19 cellular contexts compared by ENCODE assay signal in the genomic region with DNA sequence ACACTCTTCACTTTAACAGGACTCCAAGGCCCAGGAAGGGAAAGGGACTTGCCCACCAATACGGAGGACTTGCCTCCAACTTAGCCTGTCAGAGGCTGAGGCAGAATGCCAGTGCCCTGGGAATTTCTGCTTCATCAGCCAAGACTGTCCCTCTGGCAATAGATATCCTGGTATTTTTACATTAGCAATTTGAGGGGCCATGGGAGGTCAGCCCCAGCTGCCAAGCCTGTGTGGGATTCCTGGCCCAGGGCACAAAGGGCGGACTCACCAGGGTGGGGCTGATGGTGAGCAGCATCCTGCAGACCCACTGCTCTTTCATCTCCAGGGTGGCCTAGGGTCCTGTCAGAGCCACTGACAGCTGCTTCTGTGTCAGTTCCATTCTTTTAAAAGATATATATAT.
"Had no signal": no experiment of that assay in that cellular context is flagged by ENCODE, and none has a peak within 500 bp of the region (broad histone marks: within the 10 kb centered on the region; RNA-seq: fewer than 3 reads in every experiment).

No MANE protein-coding gene starts in this region.

- H3K36me3 Mint-ChIP-seq: activated naive CD8-positive, alpha-beta T cell treated with anti-CD3 and anti-CD28 coated beads, Interleukin-2, amount 10 ng/mL, durations not matched to agents 7 days and 5 days; natural killer cell had no signal

- H3K4me3 ChIP-seq: body of pancreas, coronary artery, gastrocnemius medialis, tibial nerve, vagina had no signal

- H3K27me3 ChIP-seq: body of pancreas, gastrocnemius medialis, tibial nerve, vagina had no signal

- H3K9me3 ChIP-seq: body of pancreas, gastrocnemius medialis had no signal

- H3K9me3 Mint-ChIP-seq: activated CD4-positive, alpha-beta T cell treated with anti-CD3 and anti-CD28 coated beads, Interleukin-2, amount 10 ng/mL, durations not matched to agents 24 days and 14 days; natural killer cell; T-helper 1 cell treated with Interleukin-12 subunit alpha and Interleukin-12 subunit beta and Interleukin-4 antibody, amounts not matched to agents 30 μg/mL and 1 μg/mL, for 36 hours had no signal

- H3K4me3 Mint-ChIP-seq: activated CD4-positive, alpha-beta T cell treated with anti-CD3 and anti-CD28 coated beads, Interleukin-2, amount 10 ng/mL, durations not matched to agents 24 days and 14 days; activated CD8-positive, alpha-beta T cell treated with anti-CD3 and anti-CD28 coated beads for 36 hours; activated naive CD8-positive, alpha-beta T cell treated with anti-CD3 and anti-CD28 coated beads, Interleukin-2, amount 10 ng/mL, durations not matched to agents 7 days and 5 days; activated T-helper 17 cell treated with anti-CD3 and anti-CD28 coated beads, Interleukin-2, amount 50 U/mL, for 72 hours; immature natural killer cell; natural killer cell; T-helper 1 cell treated with Interleukin-12 subunit alpha and Interleukin-12 subunit beta and Interleukin-4 antibody, amounts not matched to agents 30 μg/mL and 1 μg/mL, for 36 hours had no signal

- H3K4me1 Mint-ChIP-seq: activated CD4-positive, alpha-beta T cell treated with anti-CD3 and anti-CD28 coated beads, Interleukin-2, amount 10 ng/mL, durations not matched to agents 24 days and 14 days; activated naive CD8-positive, alpha-beta T cell treated with anti-CD3 and anti-CD28 coated beads, Interleukin-2, amount 10 ng/mL, durations not matched to agents 7 days and 5 days; activated T-helper 17 cell treated with anti-CD3 and anti-CD28 coated beads, Interleukin-2, amount 50 U/mL, for 72 hours; immature natural killer cell; natural killer cell had no signal

- ATAC-seq: activated CD8-positive, alpha-beta T cell treated with anti-CD3 and anti-CD28 coated beads for 36 hours; activated T-helper 17 cell treated with anti-CD3 and anti-CD28 coated beads, Interleukin-2, amount 50 U/mL, for 72 hours; body of pancreas; gastrocnemius medialis; natural killer cell had no signal

- DNase-seq: activated CD4-positive, alpha-beta T cell treated with anti-CD3 and anti-CD28 coated beads, Interleukin-2, amount 10 ng/mL, durations not matched to agents 24 days and 14 days; activated CD8-positive, alpha-beta T cell treated with anti-CD3 and anti-CD28 coated beads for 36 hours; activated naive CD4-positive, alpha-beta T cell; activated naive CD8-positive, alpha-beta T cell treated with anti-CD3 and anti-CD28 coated beads, Interleukin-2, amount 10 ng/mL, durations not matched to agents 7 days and 5 days; activated T-cell treated with anti-CD3 and anti-CD28 coated beads, Interleukin-2, amount 50 U/mL, for 1 hour; body of pancreas; caudate nucleus; gastrocnemius medialis; head of caudate nucleus; immature natural killer cell; mesenchymal stem cell; natural killer cell; stimulated activated CD4-positive, alpha-beta T cell treated with anti-CD3 and anti-CD28 coated beads, Interleukin-2, amount 100 ng/mL, for 24 hours; stimulated activated naive CD4-positive, alpha-beta T cell treated with Interleukin-2 at 50 U/mL for 16 hours had no signal

- H3K27ac Mint-ChIP-seq: activated CD4-positive, alpha-beta T cell treated with anti-CD3 and anti-CD28 coated beads, Interleukin-2, amount 10 ng/mL, durations not matched to agents 24 days and 14 days; activated CD8-positive, alpha-beta T cell treated with anti-CD3 and anti-CD28 coated beads for 36 hours; activated naive CD8-positive, alpha-beta T cell treated with anti-CD3 and anti-CD28 coated beads, Interleukin-2, amount 10 ng/mL, durations not matched to agents 7 days and 5 days; activated T-helper 17 cell treated with anti-CD3 and anti-CD28 coated beads, Interleukin-2, amount 50 U/mL, for 72 hours; immature natural killer cell; natural killer cell; T-helper 1 cell treated with Interleukin-12 subunit alpha and Interleukin-12 subunit beta and Interleukin-4 antibody, amounts not matched to agents 30 μg/mL and 1 μg/mL, for 36 hours had no signal

- H3K27ac ChIP-seq: body of pancreas, coronary artery, gastrocnemius medialis, tibial nerve, vagina had no signal

- H3K36me3 ChIP-seq: gastrocnemius medialis, vagina had no signal
